In the genomic region with DNA sequence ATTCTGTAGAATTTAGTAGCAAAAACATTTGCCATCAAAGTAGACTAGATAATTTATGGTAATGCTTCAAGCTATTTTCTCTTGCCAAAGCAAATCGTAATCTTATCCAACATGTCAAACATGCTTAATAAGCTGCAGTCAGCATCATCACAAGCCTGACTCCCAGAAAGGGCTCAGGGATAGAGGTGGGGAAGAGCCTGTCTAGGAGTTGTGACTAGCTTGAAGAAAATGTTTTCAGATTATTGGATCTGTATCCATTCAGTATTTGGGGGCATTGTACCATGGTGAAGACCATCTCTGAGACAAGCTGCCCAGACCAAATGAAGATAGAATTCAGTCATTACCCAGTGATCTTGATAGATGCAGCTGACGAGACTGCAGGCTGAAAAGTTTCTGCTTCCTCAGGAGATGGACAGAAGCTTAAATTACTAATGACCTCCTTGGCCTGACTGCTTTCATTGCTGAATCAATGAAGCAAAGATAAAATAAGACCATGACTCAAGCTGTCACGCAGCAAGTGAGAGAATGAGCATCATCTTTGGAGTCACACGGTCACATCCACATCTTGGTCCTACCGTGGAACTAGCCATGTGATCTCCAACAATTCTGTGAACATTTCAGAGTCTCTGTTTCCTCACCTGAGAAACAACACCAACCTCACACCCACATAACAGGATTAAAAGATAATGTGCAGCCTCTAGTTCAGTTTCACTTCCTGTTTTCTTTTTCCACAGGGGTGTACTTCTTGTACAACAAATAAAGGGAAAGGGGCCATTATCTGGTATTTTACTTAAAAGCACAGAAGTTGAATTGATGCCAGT, we compare ENCODE assay signal across 1 cellular context.
TF ChIP-seq lines count a peak whose summit lies in the region.

No MANE protein-coding gene starts in this region.

TF ChIP-seq in GM12878, 131 proteins besides CTCF, POLR2A, EP300 and RAD21 (continued from another document and continues in another):
- TF ChIP-seq CUX1 (IDR thresholded peaks at IDR 0.05; ENCODE audit: insufficient replicate concordance, low read depth, low read length) (peak; percentile 63), RBBP5 (conservative IDR thresholded peaks at IDR 0.05) (no peak), MYB (IDR thresholded peaks at IDR 0.05; ENCODE audit: borderline replicate concordance, low read depth, low read length) (no peak), BCL3 (IDR thresholded peaks at IDR 0.05; ENCODE audit: borderline replicate concordance, insufficient read depth, low read depth, low read length, poor library complexity, severe bottlenecking) (peak; percentile 93), TAF1 (IDR thresholded peaks at IDR 0.05; ENCODE audit: borderline replicate concordance, low read depth, low read length) (no peak), EZH2 (IDR thresholded peaks at IDR 0.05; ENCODE audit: borderline replicate concordance, control insufficient read depth, low read depth, low read length) (no peak), MEF2A (IDR thresholded peaks at IDR 0.05; ENCODE audit: insufficient read depth, low read depth, low read length) (peak; percentile 65), RCOR1 (conservative IDR thresholded peaks at IDR 0.05; ENCODE audit: low read depth, low read length) (no peak), CBX5 (IDR thresholded peaks at IDR 0.05; ENCODE audit: low read depth) (no peak), CREB1 (IDR thresholded peaks at IDR 0.05; ENCODE audit: low read depth) (peak; percentile 87), JUNB (IDR thresholded peaks at IDR 0.05) (0 out of 2 replicates have a peak, but pooled peaks have one; percentile 6), BHLHE40 (IDR thresholded peaks at IDR 0.05; ENCODE audit: borderline replicate concordance in 1 of 2, low read depth in 2 of 2, low read length in 1 of 2) (peak; percentile 81 to 82), ATF7 (IDR thresholded peaks at IDR 0.05; ENCODE audit: low read depth) (peak; percentile 94), SPI1 (IDR thresholded peaks at IDR 0.05; ENCODE audit: borderline replicate concordance, insufficient read depth, low read depth, low read length) (peak; percentile 99), ZNF592 (IDR thresholded peaks at IDR 0.05) (no peak), KLF5 (IDR thresholded peaks at IDR 0.05; ENCODE audit: partially characterized antibody) (no peak), HDAC2 (IDR thresholded peaks at IDR 0.05) (no peak), MAX (IDR thresholded peaks at IDR 0.05; ENCODE audit: low read depth, low read length) (no peak), ZNF384 (IDR thresholded peaks at IDR 0.05; ENCODE audit: borderline replicate concordance, low read depth, low read length) (no peak), SRF (IDR thresholded peaks at IDR 0.05; ENCODE audit: low read depth in 2 of 2, low read length in 2 of 2) (no peak), IKZF2 (IDR thresholded peaks at IDR 0.05) (peak; percentile 96 to 97), CHD2 (IDR thresholded peaks at IDR 0.05; ENCODE audit: borderline replicate concordance, low read depth, low read length) (peak; percentile 75), HSF1 (IDR thresholded peaks at IDR 0.05; ENCODE audit: low read depth, low read length) (no peak), MYC (IDR thresholded peaks at IDR 0.05; ENCODE audit: insufficient read depth, insufficient read length, insufficient replicate concordance, low read length, severe bottlenecking) (no peak), USF1 (IDR thresholded peaks at IDR 0.05; ENCODE audit: borderline replicate concordance, extremely low read length, insufficient read depth, low read depth, low read length) (peak; percentile 48), BMI1 (IDR thresholded peaks at IDR 0.05; ENCODE audit: borderline replicate concordance) (peak; percentile 86), POLR2AphosphoS2 (IDR thresholded peaks at IDR 0.05; ENCODE audit: low read depth, low read length) (no peak), STAT1 (conservative IDR thresholded peaks at IDR 0.05) (no peak), PAX5 (IDR thresholded peaks at IDR 0.05; ENCODE audit: borderline replicate concordance, low read depth, low read length) (peak; percentile 58; the same call in 1 of the 2 replicates), IRF4 (IDR thresholded peaks at IDR 0.05; ENCODE audit: low read depth, low read length) (peak; percentile 89)
- TF ChIP-seq, protein P1, sequence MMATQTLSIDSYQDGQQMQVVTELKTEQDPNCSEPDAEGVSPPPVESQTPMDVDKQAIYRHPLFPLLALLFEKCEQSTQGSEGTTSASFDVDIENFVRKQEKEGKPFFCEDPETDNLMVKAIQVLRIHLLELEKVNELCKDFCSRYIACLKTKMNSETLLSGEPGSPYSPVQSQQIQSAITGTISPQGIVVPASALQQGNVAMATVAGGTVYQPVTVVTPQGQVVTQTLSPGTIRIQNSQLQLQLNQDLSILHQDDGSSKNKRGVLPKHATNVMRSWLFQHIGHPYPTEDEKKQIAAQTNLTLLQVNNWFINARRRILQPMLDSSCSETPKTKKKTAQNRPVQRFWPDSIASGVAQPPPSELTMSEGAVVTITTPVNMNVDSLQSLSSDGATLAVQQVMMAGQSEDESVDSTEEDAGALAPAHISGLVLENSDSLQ (IDR thresholded peaks at IDR 0.05) = peak; percentile 81
- TF ChIP-seq, protein P2, sequence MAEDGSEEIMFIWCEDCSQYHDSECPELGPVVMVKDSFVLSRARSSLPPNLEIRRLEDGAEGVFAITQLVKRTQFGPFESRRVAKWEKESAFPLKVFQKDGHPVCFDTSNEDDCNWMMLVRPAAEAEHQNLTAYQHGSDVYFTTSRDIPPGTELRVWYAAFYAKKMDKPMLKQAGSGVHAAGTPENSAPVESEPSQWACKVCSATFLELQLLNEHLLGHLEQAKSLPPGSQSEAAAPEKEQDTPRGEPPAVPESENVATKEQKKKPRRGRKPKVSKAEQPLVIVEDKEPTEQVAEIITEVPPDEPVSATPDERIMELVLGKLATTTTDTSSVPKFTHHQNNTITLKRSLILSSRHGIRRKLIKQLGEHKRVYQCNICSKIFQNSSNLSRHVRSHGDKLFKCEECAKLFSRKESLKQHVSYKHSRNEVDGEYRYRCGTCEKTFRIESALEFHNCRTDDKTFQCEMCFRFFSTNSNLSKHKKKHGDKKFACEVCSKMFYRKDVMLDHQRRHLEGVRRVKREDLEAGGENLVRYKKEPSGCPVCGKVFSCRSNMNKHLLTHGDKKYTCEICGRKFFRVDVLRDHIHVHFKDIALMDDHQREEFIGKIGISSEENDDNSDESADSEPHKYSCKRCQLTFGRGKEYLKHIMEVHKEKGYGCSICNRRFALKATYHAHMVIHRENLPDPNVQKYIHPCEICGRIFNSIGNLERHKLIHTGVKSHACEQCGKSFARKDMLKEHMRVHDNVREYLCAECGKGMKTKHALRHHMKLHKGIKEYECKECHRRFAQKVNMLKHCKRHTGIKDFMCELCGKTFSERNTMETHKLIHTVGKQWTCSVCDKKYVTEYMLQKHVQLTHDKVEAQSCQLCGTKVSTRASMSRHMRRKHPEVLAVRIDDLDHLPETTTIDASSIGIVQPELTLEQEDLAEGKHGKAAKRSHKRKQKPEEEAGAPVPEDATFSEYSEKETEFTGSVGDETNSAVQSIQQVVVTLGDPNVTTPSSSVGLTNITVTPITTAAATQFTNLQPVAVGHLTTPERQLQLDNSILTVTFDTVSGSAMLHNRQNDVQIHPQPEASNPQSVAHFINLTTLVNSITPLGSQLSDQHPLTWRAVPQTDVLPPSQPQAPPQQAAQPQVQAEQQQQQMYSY (CRISPR knock-in tag; IDR thresholded peaks at IDR 0.05) = 0 out of 2 replicates have a peak, but pooled peaks have one; percentile 7
- TF ChIP-seq, protein P3, sequence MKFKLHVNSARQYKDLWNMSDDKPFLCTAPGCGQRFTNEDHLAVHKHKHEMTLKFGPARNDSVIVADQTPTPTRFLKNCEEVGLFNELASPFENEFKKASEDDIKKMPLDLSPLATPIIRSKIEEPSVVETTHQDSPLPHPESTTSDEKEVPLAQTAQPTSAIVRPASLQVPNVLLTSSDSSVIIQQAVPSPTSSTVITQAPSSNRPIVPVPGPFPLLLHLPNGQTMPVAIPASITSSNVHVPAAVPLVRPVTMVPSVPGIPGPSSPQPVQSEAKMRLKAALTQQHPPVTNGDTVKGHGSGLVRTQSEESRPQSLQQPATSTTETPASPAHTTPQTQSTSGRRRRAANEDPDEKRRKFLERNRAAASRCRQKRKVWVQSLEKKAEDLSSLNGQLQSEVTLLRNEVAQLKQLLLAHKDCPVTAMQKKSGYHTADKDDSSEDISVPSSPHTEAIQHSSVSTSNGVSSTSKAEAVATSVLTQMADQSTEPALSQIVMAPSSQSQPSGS (IDR thresholded peaks at IDR 0.05; ENCODE audit: low read length) = peak; percentile 96
